8 cellular contexts compared by ENCODE assay signal in the genomic region with DNA sequence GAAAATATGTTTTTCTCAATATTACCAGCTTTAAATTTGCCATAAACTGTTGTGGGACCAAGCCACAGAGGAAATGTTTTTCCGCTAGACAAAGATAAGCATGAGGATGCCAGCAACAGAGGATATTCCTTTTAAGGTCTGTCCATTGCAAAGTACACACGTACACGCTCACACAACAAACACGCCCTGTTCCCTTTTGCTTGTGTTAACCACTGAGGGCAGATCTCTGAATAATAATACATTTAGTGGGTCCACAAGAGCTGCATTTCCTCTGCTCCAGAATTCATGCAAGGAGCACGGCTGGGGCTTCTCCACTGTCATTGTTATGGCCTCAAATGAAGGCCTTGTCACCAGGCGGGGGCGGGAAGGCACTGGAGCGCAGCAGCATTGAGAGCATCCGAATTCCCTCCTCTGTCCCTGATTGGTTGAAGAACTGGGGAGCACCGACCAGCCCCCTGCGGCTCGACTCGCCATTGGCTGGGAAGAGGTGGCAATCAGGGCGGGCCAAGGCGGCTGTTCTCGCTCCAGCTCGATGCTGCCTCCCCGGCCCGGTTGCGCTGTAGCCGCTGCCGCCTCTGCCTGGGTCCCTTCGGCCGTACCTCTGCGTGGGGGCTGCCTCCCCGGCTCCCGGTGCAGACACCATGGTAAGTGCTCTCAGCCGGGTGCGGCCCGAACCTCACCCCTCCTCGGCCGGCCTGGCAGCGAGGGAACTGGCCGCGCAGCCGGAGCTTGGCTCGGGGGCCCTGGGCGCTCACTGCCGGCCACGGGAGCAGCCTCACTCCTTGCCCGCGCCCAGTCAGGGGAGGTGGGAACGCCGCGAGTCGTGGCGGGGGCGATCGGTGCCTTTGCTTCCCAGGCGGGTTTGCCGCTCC. TPM values are rescaled to one million over a fixed set of nuclear protein-coding genes. Genes with fewer than 3 reads are reported as not detected.
DNase-seq lines count a peak whose midpoint lies in the region; ATAC-seq, FAIRE-seq and TF ChIP-seq lines count a peak whose summit lies in the region.

A gene (plus strand): TSS at position 522 of the 872 bp plus-strand sequence. CDS start 120 bp downstream, at position 642.

- 61% methylated on average over 6 of the region's 51 CpGs for WGBS in A549 (ENCODE audit: missing lambda C conversion rate)

- H3K4me2 ChIP-seq in A549, result peak within 1 kb of the TSS; percentile 98

- H3K9me3 ChIP-seq in A549 (no peaks in the 10 kb centered on the region), NT2/D1 (ENCODE audit: insufficient read depth, low read length) (no peaks in the 10 kb centered on the region), muscle layer of duodenum (ENCODE audit: control insufficient read depth in 1 of 2, low read length in 2 of 2) (no peaks in the 10 kb centered on the region)

- peak; percentile 97 to 99 for ATAC-seq in A549
- peak; percentile 97 for ATAC-seq in GM18519 (IDR thresholded peaks at IDR 0.05; ENCODE audit: low FRiP score, unreplicated experiment)
- ATAC-seq in HG03045 (IDR thresholded peaks at IDR 0.05; ENCODE audit: unreplicated experiment), result peak; percentile 98

- TF ChIP-seq EP300 in A549 (IDR thresholded peaks at IDR 0.05), result no peak

- TF ChIP-seq POLR2A in A549 (IDR thresholded peaks at IDR 0.05; ENCODE audit: low read length), result no peak

- no peak for TF ChIP-seq RAD21 in A549 (conservative IDR thresholded peaks at IDR 0.05 in 1 of 2, IDR thresholded peaks at IDR 0.05 in 1 of 2)

- CTCF ChIA-PET in A549 (lab: Yijun Ruan, JAX), result no interaction called here

- H3K9ac ChIP-seq in NT2/D1 (ENCODE audit: insufficient read length, low read depth), result peak within 1 kb of the TSS; percentile 42

- H3K4me3 ChIP-seq in A549 (peak within 1 kb of the TSS; percentile 50), NT2/D1 (ENCODE audit: insufficient read length, low read depth) (peak within 1 kb of the TSS; percentile 57), muscle layer of duodenum (ENCODE audit: low read depth in 1 of 2, low read length in 2 of 2) (peak within 1 kb of the TSS; percentile 73 to 92)

- DNase-seq in A549 (ENCODE audit: low read depth in 1 of 2, low spot score in 1 of 2) (peak; percentile 76 to 86), NT2/D1 (ENCODE audit: low read depth, low spot score) (peak; percentile 67), fibroblast of gingiva (ENCODE audit: low read depth) (peak; percentile 95)
- DNase-seq in activated T-helper 1 cell treated with anti-CD3 and anti-CD28 coated beads, Interleukin-2, amount 50 U/mL, for 16 hours (ENCODE audit: low read depth in 1 of 2, low spot score in 1 of 2), result peak; percentile 4 to 25
- peak; percentile 43 to 63 for DNase-seq in stimulated activated CD8-positive, alpha-beta memory T cell treated with anti-CD3 and anti-CD28 coated beads, Interleukin-7, amount 100 ng/mL, for 4 hours (ENCODE audit: low read depth in 2 of 2)

- H3K4me1 ChIP-seq in A549 (0 out of 3 replicates have a peak, but pooled peaks cover 3% of the 10 kb centered on the region), NT2/D1 (ENCODE audit: insufficient read depth, insufficient read length) (no peaks in the 10 kb centered on the region), muscle layer of duodenum (ENCODE audit: control insufficient read depth in 1 of 2, insufficient read depth in 2 of 2, low read length in 2 of 2) (peaks cover 0 to 12% of the 10 kb centered on the region in 2 donors)

- TF ChIP-seq CTCF in A549 (IDR thresholded peaks at IDR 0.05), result 0 out of 3 replicates have a peak, but pooled peaks have one; percentile 5

- H3K36me3 ChIP-seq in NT2/D1 (ENCODE audit: insufficient read depth, insufficient read length, low read length), result no peaks in the 10 kb centered on the region
- H3K36me3 ChIP-seq in muscle layer of duodenum (ENCODE audit: control insufficient read depth in 1 of 2, insufficient read depth in 2 of 2, low read length in 2 of 2), result no peaks in the 10 kb centered on the region

- H3K27me3 ChIP-seq in NT2/D1 (ENCODE audit: insufficient read depth, insufficient read length) (peaks cover 28% of the 10 kb centered on the region), muscle layer of duodenum (ENCODE audit: low read depth, low read length) (no peaks in the 10 kb centered on the region)

- no peak for FAIRE-seq in A549 (lab: Jason Lieb, UNC)

- H3K27ac ChIP-seq in A549 (peak within 1 kb of the TSS in 1 of 2 experiments; percentile 74; a peak in 2 of 6 replicates), muscle layer of duodenum (ENCODE audit: low read length) (peak within 1 kb of the TSS; percentile 56)

- POLR2A ChIA-PET in A549 (lab: Yijun Ruan, JAX), result no interaction called here

TF ChIP-seq in A549, 52 proteins besides CTCF, POLR2A, EP300 and RAD21:
- TF ChIP-seq CBX2 (IDR thresholded peaks at IDR 0.05; ENCODE audit: borderline replicate concordance, low read depth), result no peak
- TF ChIP-seq, protein P1, sequence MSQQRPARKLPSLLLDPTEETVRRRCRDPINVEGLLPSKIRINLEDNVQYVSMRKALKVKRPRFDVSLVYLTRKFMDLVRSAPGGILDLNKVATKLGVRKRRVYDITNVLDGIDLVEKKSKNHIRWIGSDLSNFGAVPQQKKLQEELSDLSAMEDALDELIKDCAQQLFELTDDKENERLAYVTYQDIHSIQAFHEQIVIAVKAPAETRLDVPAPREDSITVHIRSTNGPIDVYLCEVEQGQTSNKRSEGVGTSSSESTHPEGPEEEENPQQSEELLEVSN (IDR thresholded peaks at IDR 0.05; ENCODE audit: borderline replicate concordance, low read depth), result peak; percentile 98
- no peak for TF ChIP-seq TFCP2L1 (CRISPR knock-in tag; IDR thresholded peaks at IDR 0.05)
- no peak for TF ChIP-seq FOSL2 (IDR thresholded peaks at IDR 0.05)
- no peak for TF ChIP-seq FOSL2 (CRISPR knock-in tag; IDR thresholded peaks at IDR 0.05)
- no peak for TF ChIP-seq CBX8 (IDR thresholded peaks at IDR 0.05)
- no peak for TF ChIP-seq HEYL (CRISPR knock-in tag; IDR thresholded peaks at IDR 0.05)
- no peak for TF ChIP-seq MYC (IDR thresholded peaks at IDR 0.05; ENCODE audit: borderline replicate concordance, low read length)
- no peak for TF ChIP-seq KDM5A (IDR thresholded peaks at IDR 0.05)
- no peak for TF ChIP-seq ZNF302 (CRISPR knock-in tag; IDR thresholded peaks at IDR 0.05)
- TF ChIP-seq NR3C1 (IDR thresholded peaks at IDR 0.05), result no peak
- TF ChIP-seq CEBPB (IDR thresholded peaks at IDR 0.05), result no peak
- TF ChIP-seq, protein P2, sequence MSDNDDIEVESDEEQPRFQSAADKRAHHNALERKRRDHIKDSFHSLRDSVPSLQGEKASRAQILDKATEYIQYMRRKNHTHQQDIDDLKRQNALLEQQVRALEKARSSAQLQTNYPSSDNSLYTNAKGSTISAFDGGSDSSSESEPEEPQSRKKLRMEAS (IDR thresholded peaks at IDR 0.05), result peak; percentile 89
- TF ChIP-seq, protein P3, sequence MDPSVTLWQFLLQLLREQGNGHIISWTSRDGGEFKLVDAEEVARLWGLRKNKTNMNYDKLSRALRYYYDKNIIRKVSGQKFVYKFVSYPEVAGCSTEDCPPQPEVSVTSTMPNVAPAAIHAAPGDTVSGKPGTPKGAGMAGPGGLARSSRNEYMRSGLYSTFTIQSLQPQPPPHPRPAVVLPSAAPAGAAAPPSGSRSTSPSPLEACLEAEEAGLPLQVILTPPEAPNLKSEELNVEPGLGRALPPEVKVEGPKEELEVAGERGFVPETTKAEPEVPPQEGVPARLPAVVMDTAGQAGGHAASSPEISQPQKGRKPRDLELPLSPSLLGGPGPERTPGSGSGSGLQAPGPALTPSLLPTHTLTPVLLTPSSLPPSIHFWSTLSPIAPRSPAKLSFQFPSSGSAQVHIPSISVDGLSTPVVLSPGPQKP (IDR thresholded peaks at IDR 0.05; ENCODE audit: low read depth, low read length), result no peak
- no peak for TF ChIP-seq FOXS1 (CRISPR knock-in tag; IDR thresholded peaks at IDR 0.05)

RNA-seq across cellular contexts. Expression of the gene that starts here (rescaled TPM):
- polyA plus RNA-seq in A549 (2011; rRNA removed), result 0.26 and 0.43 TPM in 2 replicates
- 0.16 and 0.17 TPM in 2 replicates for polyA plus RNA-seq in A549 (2012; cell fraction: cytosol; rRNA removed)
- polyA plus RNA-seq in A549 (2012; cell fraction: nucleus; rRNA removed), result 0.05 and 0.12 TPM in 2 replicates
- 0.14 to 0.25 TPM (median 0.22 TPM) in 3 replicates for polyA plus RNA-seq in A549 (2017; fragmentation: RNase III; extraction: RNeasy Plus Mini Kit Qiagen cat#74134 plus additional on column Dnase treatment)
- polyA minus RNA-seq in A549 (2011; rRNA and poly(A)+ RNA removed), result 0.15 TPM in 1 of 2 replicates, not detected in the other

Comparison
In these comparisons a context has a peak if more than half of its experiments do, and no peak if none do; other contexts are left out.
1. Peak in DNase-seq, ATAC-seq, H3K4me3 ChIP-seq and H3K4me2 ChIP-seq in A549; RNA of the gene not detected or under 1 TPM.
2. DNase-seq: peak in every context shown above with its lines; median percentile 95 in fibroblast of gingiva; 81 in A549; 67 in NT2/D1; 53 in stimulated activated CD8-positive, alpha-beta memory T cell treated with anti-CD3 and anti-CD28 coated beads, Interleukin-7, amount 100 ng/mL, for 4 hours; 14 in activated T-helper 1 cell treated with anti-CD3 and anti-CD28 coated beads, Interleukin-2, amount 50 U/mL, for 16 hours.